In genomic region chr6:46793138-46793537, GRCh38 we compare ENCODE assay signal across 32 cellular contexts. TPM values are rescaled to one million over a fixed set of nuclear protein-coding genes. Genes with fewer than 3 reads are reported as not detected.
"Had no signal": no experiment of that assay in that cellular context is flagged by ENCODE, and none has a peak within 500 bp of the region (broad histone marks: within the 10 kb centered on the region; RNA-seq: fewer than 3 reads in every experiment).

Gene MEP1A, plus strand, starts transcription at chr6:46793389. Its CDS starts 10 bp downstream, at chr6:46793399.

- H3K27me3 ChIP-seq: SJCRH30 had no signal

- H3K4me3 Mint-ChIP-seq: activated CD8-positive, alpha-beta T cell treated with anti-CD3 and anti-CD28 coated beads, Interleukin-2, amount 10 ng/mL, durations not matched to agents 7 days and 5 days; activated naive CD8-positive, alpha-beta T cell had no signal

- ATAC-seq: activated CD4-positive, CD25-positive, alpha-beta regulatory T cell treated with anti-CD3 and anti-CD28 coated beads, Interleukin-2, amount 50 U/mL, for 24 hours; activated CD8-positive, alpha-beta T cell treated with anti-CD3 and anti-CD28 coated beads, Interleukin-2, amount 10 ng/mL, durations not matched to agents 7 days and 5 days; Panc1 had no signal

- H3K9me3 Mint-ChIP-seq: brain had no signal

- DNase-seq: activated CD4-positive, alpha-beta T cell treated with anti-CD3 and anti-CD28 coated beads for 4 hours; activated CD4-positive, alpha-beta T cell treated with anti-CD3 and anti-CD28 coated beads, Interleukin-2, amount 50 U/mL, for 4 hours; activated CD8-positive, alpha-beta memory T cell treated with anti-CD3 and anti-CD28 coated beads, Interleukin-2, amount 50 U/mL, for 48 hours; activated CD8-positive, alpha-beta T cell treated with anti-CD3 and anti-CD28 coated beads, Interleukin-2, amount 10 ng/mL, durations not matched to agents 7 days and 5 days; activated effector memory CD4-positive, alpha-beta T cell treated with anti-CD3 and anti-CD28 coated beads, Interleukin-2, amount 50 U/mL, for 16 hours; activated naive CD4-positive, alpha-beta T cell treated with Interleukin-2 at 50 U/mL for 16 hours; activated T-cell treated with anti-CD3 and anti-CD28 coated beads, Interleukin-2, amount 50 U/mL, for 1 hour; amygdala; Kasumi-1; KBM-7; NCI-H1048; NCI-H146; NCI-H187 treated with DMSO at 0.1 percent for 48 hours; NCI-H2081 treated with DMSO at 0.1 percent for 48 hours; NCI-H2171; NCI-H226; NCI-H526 treated with DMSO at 0.1 percent for 48 hours; NCI-H82; Right ventricle myocardium superior; SJCRH30; SK-N-SH; T-helper 1 cell had no signal

- H3K36me3 Mint-ChIP-seq: activated naive CD8-positive, alpha-beta T cell; brain had no signal

- H3K4me3 ChIP-seq: SJCRH30 had no signal

- H3K9me3 ChIP-seq: SJCRH30, SK-N-SH had no signal

- H3K36me3 ChIP-seq: SJCRH30 had no signal

- H3K4me1 Mint-ChIP-seq: brain had no signal

- H3K27ac Mint-ChIP-seq: activated CD8-positive, alpha-beta T cell treated with anti-CD3 and anti-CD28 coated beads, Interleukin-2, amount 10 ng/mL, durations not matched to agents 7 days and 5 days; activated naive CD8-positive, alpha-beta T cell; brain had no signal

- H3K9ac ChIP-seq: SK-N-SH had no signal

- H3K27ac ChIP-seq: RWPE1, SJCRH30 had no signal

RNA-seq across cellular contexts. Expression of gene MEP1A, which starts in this region (rescaled TPM):
- total RNA-seq: activated CD8-positive, alpha-beta T cell treated with anti-CD3 and anti-CD28 coated beads, Interleukin-2, amount 10 ng/mL, durations not matched to agents 7 days and 5 days; astrocyte; M059J; NCI-H460; OCI-LY7; Right ventricle myocardium superior; SJCRH30; T-helper 2 cell treated with Interferon-gamma antibody and Interleukin-4, amounts not matched to agents 100 ng/mL and 5 ng/mL, for 36 hours had no signal
